21 cellular contexts compared by ENCODE assay signal in the genomic region with DNA sequence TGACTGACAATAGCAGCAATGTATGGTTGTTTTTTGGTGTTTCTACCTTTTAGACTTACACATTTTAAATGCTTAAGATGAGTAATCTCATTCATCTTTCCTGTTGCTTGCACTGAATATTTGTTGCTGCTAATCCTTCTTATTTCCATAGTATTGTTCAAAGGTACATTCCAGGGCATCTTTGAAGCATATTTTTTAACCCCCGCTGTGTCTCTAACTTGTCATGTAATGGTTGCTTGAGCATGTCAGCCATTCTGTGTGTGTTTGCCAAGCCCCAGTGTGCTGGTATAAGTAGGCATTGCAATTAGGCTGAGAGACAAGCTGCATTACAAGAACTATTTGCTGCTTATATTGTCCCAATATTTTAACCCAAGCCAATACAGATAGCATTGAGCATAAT.
DNase-seq lines count a peak whose midpoint lies in the region; ATAC-seq, FAIRE-seq and TF ChIP-seq lines count a peak whose summit lies in the region.
"Had no signal": no experiment of that assay in that cellular context is flagged by ENCODE, and none has a peak within 500 bp of the region (broad histone marks: within the 10 kb centered on the region; RNA-seq: fewer than 3 reads in every experiment).

No MANE protein-coding gene starts in this region.

- TF ChIP-seq POLR2A in A549 (IDR thresholded peaks at IDR 0.05; ENCODE audit: low read length), result no peak

- CTCF ChIA-PET in A549 (lab: Yijun Ruan, JAX), result no interaction called here

- no peak for TF ChIP-seq CTCF in A549 (IDR thresholded peaks at IDR 0.05)

- POLR2A ChIA-PET in A549 (lab: Yijun Ruan, JAX), result no interaction called here

- H3K4me1 ChIP-seq in A549, result no peaks in the 10 kb centered on the region
- H3K4me1 ChIP-seq: BE2C, BLaER1, Caco-2 had no signal

- H3K4me2 ChIP-seq in A549, result no peak overlapping the region
- H3K4me2 ChIP-seq: BLaER1 had no signal

- H3K27ac ChIP-seq in A549, result no peak overlapping the region
- H3K27ac ChIP-seq: 22Rv1, BLaER1 had no signal

- WGBS in A549 (ENCODE audit: missing lambda C conversion rate), result 0% methylated on average over 1 of the region's 1 CpG

- ATAC-seq in A549 (no peak), Right ventricle myocardium inferior (no peak), GM19452 (IDR thresholded peaks at IDR 0.05; ENCODE audit: unreplicated experiment) (no peak)
- ATAC-seq: CD8-positive, alpha-beta T cell had no signal

- peak; percentile 74 for FAIRE-seq in A549 (lab: Jason Lieb, UNC)
- FAIRE-seq: D721Med, G401.6, GM12892, GM18507 had no signal

- no peak for TF ChIP-seq RAD21 in A549 (conservative IDR thresholded peaks at IDR 0.05 in 1 of 2, IDR thresholded peaks at IDR 0.05 in 1 of 2)
- TF ChIP-seq RAD21 in Ishikawa (IDR thresholded peaks at IDR 0.05; ENCODE audit: low read depth), result no peak

- no peak for TF ChIP-seq EP300 in A549 (IDR thresholded peaks at IDR 0.05)
- TF ChIP-seq EP300 in Ishikawa (IDR thresholded peaks at IDR 0.05; ENCODE audit: borderline replicate concordance), result peak; percentile 61

- no peak overlapping the region for H3K4me3 ChIP-seq in A549
- H3K4me3 ChIP-seq: BLaER1 had no signal

- H3K9me3 ChIP-seq in A549, result no peaks in the 10 kb centered on the region
- H3K9me3 ChIP-seq: BE2C, BLaER1, Caco-2 had no signal

- intact Hi-C loops in Right ventricle myocardium inferior (cut with DNase I), result no loop called here

- DNase-seq in A549 (ENCODE audit: low read depth in 1 of 2, low spot score in 1 of 2) (no peak), iPS-NIHi11 (ENCODE audit: low spot score) (peak; percentile 7), Right ventricle myocardium inferior (ENCODE audit: missing footprints) (no peak)
- DNase-seq in activated T-cell treated with anti-CD3 and anti-CD28 coated beads, Interleukin-2, amount 50 U/mL, for 1 hour, result no peak
- DNase-seq: ACHN; BE2C; C1 segment of cervical spinal cord; Caco-2; Calu3; CD4-positive, alpha-beta T cell; CD8-positive, alpha-beta T cell; DMS79 treated with DMSO at 0.1 percent for 48 hours; GF-D8 had no signal

TF ChIP-seq in A549, 52 proteins besides CTCF, POLR2A, EP300 and RAD21:
- TF ChIP-seq MAFK (IDR thresholded peaks at IDR 0.05; ENCODE audit: partially characterized antibody), result no peak
- TF ChIP-seq, protein P1, sequence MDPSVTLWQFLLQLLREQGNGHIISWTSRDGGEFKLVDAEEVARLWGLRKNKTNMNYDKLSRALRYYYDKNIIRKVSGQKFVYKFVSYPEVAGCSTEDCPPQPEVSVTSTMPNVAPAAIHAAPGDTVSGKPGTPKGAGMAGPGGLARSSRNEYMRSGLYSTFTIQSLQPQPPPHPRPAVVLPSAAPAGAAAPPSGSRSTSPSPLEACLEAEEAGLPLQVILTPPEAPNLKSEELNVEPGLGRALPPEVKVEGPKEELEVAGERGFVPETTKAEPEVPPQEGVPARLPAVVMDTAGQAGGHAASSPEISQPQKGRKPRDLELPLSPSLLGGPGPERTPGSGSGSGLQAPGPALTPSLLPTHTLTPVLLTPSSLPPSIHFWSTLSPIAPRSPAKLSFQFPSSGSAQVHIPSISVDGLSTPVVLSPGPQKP (IDR thresholded peaks at IDR 0.05; ENCODE audit: low read depth, low read length), result no peak
- no peak for TF ChIP-seq KDM5A (IDR thresholded peaks at IDR 0.05)
- no peak for TF ChIP-seq POLR2AphosphoS2 (conservative IDR thresholded peaks at IDR 0.05; ENCODE audit: low read length)
- TF ChIP-seq, protein P2, sequence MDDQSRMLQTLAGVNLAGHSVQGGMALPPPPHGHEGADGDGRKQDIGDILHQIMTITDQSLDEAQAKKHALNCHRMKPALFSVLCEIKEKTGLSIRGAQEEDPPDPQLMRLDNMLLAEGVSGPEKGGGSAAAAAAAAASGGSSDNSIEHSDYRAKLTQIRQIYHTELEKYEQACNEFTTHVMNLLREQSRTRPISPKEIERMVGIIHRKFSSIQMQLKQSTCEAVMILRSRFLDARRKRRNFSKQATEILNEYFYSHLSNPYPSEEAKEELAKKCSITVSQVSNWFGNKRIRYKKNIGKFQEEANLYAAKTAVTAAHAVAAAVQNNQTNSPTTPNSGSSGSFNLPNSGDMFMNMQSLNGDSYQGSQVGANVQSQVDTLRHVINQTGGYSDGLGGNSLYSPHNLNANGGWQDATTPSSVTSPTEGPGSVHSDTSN (IDR thresholded peaks at IDR 0.05), result no peak
- no peak for TF ChIP-seq NPAS2 (CRISPR knock-in tag; IDR thresholded peaks at IDR 0.05; ENCODE audit: borderline replicate concordance)
- TF ChIP-seq, protein P3, sequence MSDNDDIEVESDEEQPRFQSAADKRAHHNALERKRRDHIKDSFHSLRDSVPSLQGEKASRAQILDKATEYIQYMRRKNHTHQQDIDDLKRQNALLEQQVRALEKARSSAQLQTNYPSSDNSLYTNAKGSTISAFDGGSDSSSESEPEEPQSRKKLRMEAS (IDR thresholded peaks at IDR 0.05), result no peak
- TF ChIP-seq PHF8 (IDR thresholded peaks at IDR 0.05; ENCODE audit: borderline replicate concordance, low read depth), result no peak
- TF ChIP-seq CBX8 (IDR thresholded peaks at IDR 0.05), result no peak

TF ChIP-seq in Ishikawa, 13 proteins besides CTCF, POLR2A, EP300 and RAD21:
- TF ChIP-seq TCF12 (IDR thresholded peaks at IDR 0.05; ENCODE audit: low read depth) (peak; percentile 43; the same call in 1 of the 2 replicates), TEAD4 (IDR thresholded peaks at IDR 0.05) (peak; percentile 83), ZBTB7A (IDR thresholded peaks at IDR 0.05; ENCODE audit: low read depth) (no peak), FOXM1 (IDR thresholded peaks at IDR 0.05; ENCODE audit: borderline replicate concordance, low read depth) (no peak), YY1 (IDR thresholded peaks at IDR 0.05; ENCODE audit: low read depth) (peak; percentile 58; the same call in 1 of the 2 replicates), NFIC (IDR thresholded peaks at IDR 0.05) (peak; percentile 69)
